19 cellular contexts compared by ENCODE assay signal in the genomic region with DNA sequence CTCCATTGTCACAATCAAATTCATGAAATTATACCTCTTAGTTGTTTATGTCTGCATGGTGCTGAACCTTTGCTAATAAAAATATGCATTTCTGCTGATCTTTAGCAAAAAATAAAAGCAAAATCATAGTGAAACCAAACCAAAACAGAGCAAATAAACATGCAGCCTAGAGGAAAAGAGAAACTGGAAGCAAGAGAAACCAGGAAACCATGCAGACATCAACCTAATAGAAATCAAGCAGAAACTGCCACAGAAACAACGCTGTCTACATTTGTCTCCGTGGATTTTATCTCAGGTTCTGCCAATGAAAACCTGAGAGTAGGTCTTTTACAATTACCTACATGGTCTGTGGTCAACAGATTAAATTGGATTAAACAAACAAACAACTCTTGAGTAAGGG.
"Had no signal": no experiment of that assay in that cellular context is flagged by ENCODE, and none has a peak within 500 bp of the region (broad histone marks: within the 10 kb centered on the region; RNA-seq: fewer than 3 reads in every experiment).

No MANE protein-coding gene starts in this region.

- H3K27me3 ChIP-seq: colonic mucosa, esophagus muscularis mucosa, spleen, upper lobe of left lung had no signal

- DNase-seq: activated CD4-positive, alpha-beta memory T cell treated with anti-CD3 and anti-CD28 coated beads, Interleukin-2, amount 10 ng/mL, durations not matched to agents 7 days and 5 days; activated CD4-positive, alpha-beta T cell treated with anti-CD3 and anti-CD28 coated beads for 48 hours; activated CD8-positive, alpha-beta memory T cell treated with anti-CD3 and anti-CD28 coated beads, Interleukin-2, amount 10 ng/mL, durations not matched to agents 7 days and 5 days; activated effector memory CD4-positive, alpha-beta T cell treated with anti-CD3 and anti-CD28 coated beads, Interleukin-2, amount 50 U/mL, for 16 hours; activated naive CD4-positive, alpha-beta T cell treated with anti-CD3 and anti-CD28 coated beads, Interleukin-2, amount 10 ng/mL, durations not matched to agents 7 days and 5 days; activated T-cell treated with anti-CD3 and anti-CD28 coated beads for 4 hours; amygdala; colonic mucosa; dorsolateral prefrontal cortex; effector memory CD8-positive, alpha-beta T cell; hypothalamus; mucosa of descending colon; spleen; stimulated activated CD4-positive, alpha-beta T cell treated with anti-CD3 and anti-CD28 coated beads, Interleukin-4, amount 100 ng/mL, for 1 hour; stimulated activated naive CD4-positive, alpha-beta T cell treated with Interleukin-2 at 50 U/mL for 16 hours; T-helper 17 cell; upper lobe of left lung had no signal

- H3K9me3 ChIP-seq: colonic mucosa, esophagus muscularis mucosa, mucosa of descending colon, thoracic aorta, upper lobe of left lung had no signal

- H3K27ac ChIP-seq: colonic mucosa, dorsolateral prefrontal cortex, esophagus muscularis mucosa, thoracic aorta, upper lobe of left lung had no signal

- H3K4me1 ChIP-seq: colonic mucosa, esophagus muscularis mucosa, spleen, upper lobe of left lung had no signal

- H3K4me3 ChIP-seq: colonic mucosa, dorsolateral prefrontal cortex, esophagus muscularis mucosa, mucosa of descending colon, spleen, thoracic aorta, upper lobe of left lung had no signal

- ATAC-seq: activated CD8-positive, alpha-beta memory T cell treated with anti-CD3 and anti-CD28 coated beads, Interleukin-2, amount 10 ng/mL, durations not matched to agents 7 days and 5 days; effector memory CD8-positive, alpha-beta T cell; mucosa of descending colon; T-helper 17 cell had no signal

- H3K36me3 ChIP-seq: colonic mucosa, esophagus muscularis mucosa, spleen, thoracic aorta, upper lobe of left lung had no signal
